In the genomic region with DNA sequence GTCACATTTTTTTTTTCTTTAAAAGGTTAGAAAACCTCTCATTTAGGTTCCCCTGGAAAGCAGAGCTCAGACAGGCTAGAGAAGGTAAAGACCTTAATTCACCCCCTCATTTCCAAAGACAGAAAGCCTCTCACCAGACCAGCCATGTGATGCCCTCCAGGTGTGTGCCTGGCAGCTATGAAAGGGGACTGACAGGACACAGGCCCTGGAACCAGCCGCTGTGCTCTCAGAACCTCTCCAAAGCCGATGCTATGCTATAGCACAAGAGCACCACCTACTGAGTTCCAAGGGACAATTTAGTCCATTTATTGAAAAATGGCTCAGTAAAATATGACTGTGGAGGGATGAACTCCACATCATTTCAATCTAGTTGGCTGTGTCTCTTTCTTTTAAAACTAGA, we compare ENCODE assay signal across 8 cellular contexts. TPM values are rescaled to one million over a fixed set of nuclear protein-coding genes. Genes with fewer than 3 reads are reported as not detected.
A peak's percentile ranks its signal among the peaks of the same experiment; 100 is the strongest.
DNase-seq lines count a peak whose midpoint lies in the region; ATAC-seq and TF ChIP-seq lines count a peak whose summit lies in the region.

No MANE protein-coding gene starts in this region.

- no peak overlapping the region for H3K27ac Mint-ChIP-seq in T-cell

- H3K36me3 ChIP-seq in A673 (ENCODE audit: insufficient read depth, low read length, poor library complexity, severe bottlenecking) (no peaks in the 10 kb centered on the region), mesendoderm (ENCODE audit: control insufficient read depth, insufficient read depth, low read length) (no peaks in the 10 kb centered on the region)

- H3K27ac ChIP-seq in A673 (ENCODE audit: low read depth, low read length, poor library complexity, severe bottlenecking) (no peak overlapping the region), mesendoderm (ENCODE audit: low read depth, low read length) (no peak overlapping the region)

- ATAC-seq in T-cell (replicated peaks in 1 of 4) (no peak), HG03565 (IDR thresholded peaks at IDR 0.05; ENCODE audit: unreplicated experiment) (no peak)

- peaks cover 12 to 23% (median 17%) of the 10 kb centered on the region in 3 donors for H3K4me1 Mint-ChIP-seq in T-cell

- H3K79me2 ChIP-seq in mesendoderm (ENCODE audit: control insufficient read depth, insufficient read depth, low read length): peaks cover 1% of the 10 kb centered on the region

- H3K9me3 Mint-ChIP-seq in T-cell: no peaks in the 10 kb centered on the region

- no peak overlapping the region for H3K9ac ChIP-seq in mesendoderm (ENCODE audit: low read length)

- H3K4me3 ChIP-seq in A673 (ENCODE audit: low read depth, low read length, poor library complexity, severe bottlenecking) (no peak overlapping the region), mesendoderm (ENCODE audit: low read length) (no peak overlapping the region)

- H3K4me3 Mint-ChIP-seq in T-cell: no peak overlapping the region

- no peaks in the 10 kb centered on the region for H3K27me3 Mint-ChIP-seq in T-cell

- H3K27me3 ChIP-seq in A673 (replicated peaks; ENCODE audit: insufficient read depth, low read depth, low read length, poor library complexity): no peaks in the 10 kb centered on the region
- no peaks in the 10 kb centered on the region for H3K27me3 ChIP-seq in mesendoderm (ENCODE audit: insufficient read depth, low read length, poor library complexity)

- H2BK120ac ChIP-seq in mesendoderm (ENCODE audit: low read depth, low read length): no peak overlapping the region

- H3K79me1 ChIP-seq in mesendoderm (ENCODE audit: low read length): peaks cover 8% of the 10 kb centered on the region

- WGBS in mesendoderm (ENCODE audit: extremely low coverage, insufficient coverage, low lambda C conversion rate): no CpG with 5 or more reads among the region's 2 CpGs

- H4K8ac ChIP-seq in mesendoderm (ENCODE audit: low read depth, low read length): no peak overlapping the region

- no peak overlapping the region for H3K56ac ChIP-seq in mesendoderm (ENCODE audit: low read length)

- peak; percentile 61 for TF ChIP-seq CTCF in A673 (conservative IDR thresholded peaks at IDR 0.05; ENCODE audit: low read depth, low read length)
- TF ChIP-seq CTCF in GM13976 (IDR thresholded peaks at IDR 0.05; ENCODE audit: borderline replicate concordance, control extremely low read depth, extremely low read depth, insufficient read depth, missing control alignments): no peak

- H2BK15ac ChIP-seq in mesendoderm (replicated peaks; ENCODE audit: low read depth): no peak overlapping the region

- CTCF ChIA-PET in A673 (lab: Charles Lee) (interaction anchor here (0.6 to 1.6 kb wide), 4 partner anchors 17 to 479 kb away, joined by 3 to 4 read pairs (median 3); no protein-coding TSS in a partner anchor), T-cell (lab: Charles Lee) (no interaction called here)

- H3K18ac ChIP-seq in mesendoderm (ENCODE audit: low read length): no peak overlapping the region

- POLR2A ChIA-PET in A673 (lab: Charles Lee; ENCODE audit: low non-redundant PET): no interaction called here
- POLR2A ChIA-PET in T-cell (lab: Charles Lee): interaction anchor here in 1 of 2 donors (0.6 kb wide), 1 partner anchor 1317 kb away, joined by 4 read pairs; no protein-coding TSS in a partner anchor

- no peak overlapping the region for H3K23ac ChIP-seq in mesendoderm (ENCODE audit: low read length)

- no peak overlapping the region for H3K4me2 ChIP-seq in mesendoderm (ENCODE audit: low read length)

- no peak overlapping the region for H4K5ac ChIP-seq in mesendoderm (ENCODE audit: low read length)

- H3K4ac ChIP-seq in mesendoderm (ENCODE audit: low read depth, low read length): no peak overlapping the region

- in situ Hi-C loops in GM13976 (cut with MboI; ENCODE audit: low sequenced_read_pairs, unreplicated experiment): no loop called here

- DNase-seq in A673 (ENCODE audit: low spot score): peak; percentile 58
- DNase-seq in GM13976 (ENCODE audit: low spot score): peak; percentile 31
- DNase-seq in NCI-H2227 treated with DMSO at 0.1 percent for 48 hours (lab: John Stamatoyannopoulos, UW): peak; percentile 56
- peak; percentile 70 for DNase-seq in cerebellar cortex (ENCODE audit: low spot score)
- DNase-seq in mesendoderm: peak; percentile 57
- no peak for DNase-seq in T-cell
- no peak for DNase-seq in SKM-1 treated with dmso at 0.1 percent for 144 hours (lab: John Stamatoyannopoulos, UW; ENCODE audit: unreplicated experiment)

- intact Hi-C loops in A673 (cut with micrococcal nuclease; ENCODE audit: unreplicated experiment): loop anchor here (10.0 kb wide), 1 partner anchor 584 kb away; no protein-coding TSS in a partner anchor

- H2AK5ac ChIP-seq in mesendoderm (ENCODE audit: low read length): no peak overlapping the region

- peaks cover 7% of the 10 kb centered on the region for H3K4me1 ChIP-seq in A673 (ENCODE audit: insufficient read depth, low read length, poor library complexity, severe bottlenecking)
- peaks cover 3% of the 10 kb centered on the region for H3K4me1 ChIP-seq in mesendoderm (ENCODE audit: control insufficient read depth, low read depth, low read length)

- peaks cover 3% of the 10 kb centered on the region for H3K36me3 Mint-ChIP-seq in T-cell

- no peak overlapping the region for H2BK5ac ChIP-seq in mesendoderm (ENCODE audit: low read length)

- H3K9me3 ChIP-seq in A673 (ENCODE audit: low read depth, low read length, poor library complexity, severe bottlenecking): no peaks in the 10 kb centered on the region

- BruUV-seq in A673 (replicated peaks; lab: Mats Ljungman, UMichigan): no TSS peak

RNA-seq across cellular contexts. Expression of a gene that starts 48.8 kb away (rescaled TPM):
- total RNA-seq in A673 (2021) (25.3 and 28.3 TPM in 2 replicates), T-cell (10 to 100 TPM in 1 of 5 donors, 1 to 10 TPM in 4; 4.2 to 11.6 (median 4.8) TPM)
- polyA plus RNA-seq in mesendoderm (2013, experiment 1 of 2): 8.1 TPM
- 7.9 TPM for polyA plus RNA-seq in mesendoderm (2013, experiment 2 of 2)

Comparison
In these comparisons a context has a peak if more than half of its experiments do, and no peak if none do; other contexts are left out.
1. DNase-seq: peak in A673 (single experiment), GM13976 (single experiment), NCI-H2227 treated with DMSO at 0.1 percent for 48 hours (single experiment), cerebellar cortex (single experiment) and mesendoderm (single experiment); none in T-cell (0 of 34) and SKM-1 treated with dmso at 0.1 percent for 144 hours (single experiment).